Comparison of ENCODE assay signal across 12 cellular contexts in the genomic region with DNA sequence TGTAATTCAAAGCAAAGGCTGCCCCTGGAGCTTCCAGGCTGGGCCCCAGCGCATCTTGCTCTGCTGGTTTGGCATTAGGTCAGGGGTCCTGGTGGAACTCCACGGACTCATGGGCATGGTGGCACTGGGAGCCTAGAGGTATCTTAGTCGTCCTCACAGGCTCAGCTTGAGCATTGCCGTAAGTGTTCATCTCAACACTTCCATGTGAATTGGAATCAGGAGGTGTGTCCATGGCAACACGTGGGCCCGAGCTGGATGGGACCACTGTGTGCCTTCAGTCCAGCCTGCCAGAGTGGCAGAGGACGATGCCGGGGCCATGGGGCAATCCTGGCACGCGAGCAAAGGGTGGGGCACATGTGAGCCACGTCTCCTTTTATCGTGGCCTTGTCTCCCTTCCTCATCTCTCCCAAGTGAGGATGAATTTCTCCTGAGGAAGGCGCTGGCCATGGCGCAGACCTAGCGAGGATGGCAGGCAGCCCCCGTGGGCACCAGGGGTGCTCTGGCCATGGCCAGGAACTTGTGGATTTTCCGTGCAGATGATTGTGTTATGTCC.
"Had no signal": no experiment of that assay in that cellular context is flagged by ENCODE, and none has a peak within 500 bp of the region (broad histone marks: within the 10 kb centered on the region; RNA-seq: fewer than 3 reads in every experiment).

No MANE protein-coding gene starts in this region.

- H3K27ac ChIP-seq: cardiac muscle cell, esophagus muscularis mucosa had no signal

- H3K4me3 ChIP-seq: cardiac muscle cell, esophagus muscularis mucosa, smooth muscle cell had no signal

- ATAC-seq: activated CD8-positive, alpha-beta T cell treated with anti-CD3 and anti-CD28 coated beads, Interleukin-2, amount 10 ng/mL, durations not matched to agents 7 days and 5 days; stimulated activated memory B cell treated with anti-CD40 and anti-IgM and Interleukin-4, amounts not matched to agents 10 μg/mL and 1 μg/mL and 100 μg/mL, for 72 hours had no signal

- H3K4me2 ChIP-seq: SK-N-SH, smooth muscle cell had no signal

- H3K36me3 ChIP-seq: cardiac muscle cell had no signal

- H3K9ac ChIP-seq: SK-N-SH had no signal

- H3K9me3 ChIP-seq: SK-N-SH had no signal

- H3K27me3 ChIP-seq: cardiac muscle cell, esophagus muscularis mucosa had no signal

- DNase-seq: activated CD4-positive, alpha-beta T cell treated with anti-CD3 and anti-CD28 coated beads for 4 hours; activated CD8-positive, alpha-beta memory T cell treated with anti-CD3 and anti-CD28 coated beads, Interleukin-2, amount 50 U/mL, for 48 hours; activated CD8-positive, alpha-beta T cell treated with anti-CD3 and anti-CD28 coated beads, Interleukin-2, amount 10 ng/mL, durations not matched to agents 7 days and 5 days; activated naive CD4-positive, alpha-beta T cell; islet precursor cell; occipital lobe; SK-N-SH; trophoblast cell had no signal
